In the genomic region with DNA sequence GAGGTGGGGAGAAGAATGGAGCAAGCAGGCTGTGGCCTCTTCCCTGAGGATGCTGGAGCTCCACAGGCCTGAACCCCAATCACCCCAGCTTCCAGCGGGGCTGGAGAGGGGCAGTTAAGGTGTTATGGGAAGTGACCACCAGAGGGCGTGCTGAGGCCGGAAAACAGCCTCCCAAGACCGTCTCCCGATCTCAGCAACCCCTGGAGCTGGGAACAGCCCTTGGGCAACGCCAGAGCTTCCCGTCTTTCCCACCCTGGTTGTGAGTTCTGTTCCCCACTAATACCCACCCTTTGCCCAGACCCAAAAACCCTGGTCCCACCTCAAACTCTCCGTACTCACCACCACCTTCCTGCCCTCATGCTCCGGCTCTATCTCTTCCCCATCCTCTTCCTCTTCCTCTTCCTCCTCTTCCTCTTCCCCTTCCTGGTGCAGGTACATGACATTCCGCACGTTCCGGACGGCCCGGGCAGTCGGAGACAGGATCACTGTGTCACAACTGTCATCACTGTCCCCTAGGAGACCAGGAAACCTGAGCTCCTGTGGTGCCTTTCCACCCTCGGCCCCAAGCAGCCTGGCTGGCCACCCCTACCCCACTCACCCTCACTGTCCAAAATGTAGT, we compare ENCODE assay signal across 7 cellular contexts. TPM values are rescaled to one million over a fixed set of nuclear protein-coding genes. Genes with fewer than 3 reads are reported as not detected.
A peak's percentile ranks its signal among the peaks of the same experiment; 100 is the strongest.
DNase-seq lines count a peak whose midpoint lies in the region; ATAC-seq, FAIRE-seq and TF ChIP-seq lines count a peak whose summit lies in the region.

No MANE protein-coding gene starts in this region.

- TF ChIP-seq CTCF in WTC11 (IDR thresholded peaks at IDR 0.05), result peak; percentile 96
- peak; percentile 94 for TF ChIP-seq CTCF in bronchial epithelial cell (IDR thresholded peaks at IDR 0.05; ENCODE audit: insufficient read depth, low read length, severe bottlenecking)
- TF ChIP-seq CTCF in kidney epithelial cell (IDR thresholded peaks at IDR 0.05; ENCODE audit: insufficient read depth, low read length, poor library complexity, severe bottlenecking), result peak; percentile 77

- no peak for TF ChIP-seq POLR2A in GM12892 (IDR thresholded peaks at IDR 0.05; ENCODE audit: low read depth, low read length)

- H3K27ac Mint-ChIP-seq in WTC11, result no peak overlapping the region

- peaks cover 23% of the 10 kb centered on the region for H3K27me3 Mint-ChIP-seq in WTC11 (ENCODE audit: low read depth)

- DNase-seq in GM12892 (ENCODE audit: insufficient read length), result peak; percentile 89
- peak; percentile 36 for DNase-seq in NCI-H2029 treated with DMSO at 0.1 percent for 48 hours (lab: John Stamatoyannopoulos, UW)
- DNase-seq in WTC11 (ENCODE audit: low spot score), result peak; percentile 87
- DNase-seq in bronchial epithelial cell (ENCODE audit: low read depth), result peak; percentile 50
- DNase-seq in kidney epithelial cell (ENCODE audit: low read depth), result no peak
- DNase-seq in stimulated activated CD4-positive, alpha-beta T cell treated with anti-CD3 and anti-CD28 coated beads, Interleukin-1b, Interleukin-23, amount 100 ng/mL, for 24 hours (ENCODE audit: low read depth in 4 of 4, low spot score in 1 of 4), result peak; percentile 43 to 61 (median 49)

- FAIRE-seq in GM12892 (lab: Jason Lieb, UNC) (peak; percentile 78), bronchial epithelial cell (lab: Jason Lieb, UNC) (no peak)

- no peak overlapping the region for H3K4me3 ChIP-seq in bronchial epithelial cell (ENCODE audit: low read depth, low read length)
- H3K4me3 ChIP-seq in kidney epithelial cell (ENCODE audit: low read depth, low read length), result no peak overlapping the region

- H3K9me3 Mint-ChIP-seq in WTC11, result no peaks in the 10 kb centered on the region

- CTCF ChIA-PET in WTC11 (lab: Charles Lee), result interaction anchor here (0.6 to 11.2 kb wide), 58 partner anchors 8 to 1848 kb away, joined by 3 to 474 read pairs (median 6); partner anchors contain the start of genes AAAS, CSAD, ESPL1 and IGFBP6

- H3K4me1 Mint-ChIP-seq in WTC11, result peaks cover 23% of the 10 kb centered on the region

- no peaks in the 10 kb centered on the region for H3K36me3 Mint-ChIP-seq in WTC11

- ATAC-seq in WTC11 (peak; percentile 73), HG03469 (IDR thresholded peaks at IDR 0.05; ENCODE audit: unreplicated experiment) (no peak)

- no peak overlapping the region for H3K4me3 Mint-ChIP-seq in WTC11

- POLR2A ChIA-PET in WTC11 (lab: Charles Lee), result interaction anchor here (0.6 to 1.1 kb wide), 5 partner anchors 10 to 33 kb away, joined by 3 to 6 read pairs (median 5); partner anchors contain the start of genes IGFBP6 and SPRYD3

- H3K27me3 ChIP-seq in bronchial epithelial cell (ENCODE audit: control insufficient read depth, insufficient read depth, low read length) (no peaks in the 10 kb centered on the region), kidney epithelial cell (ENCODE audit: control insufficient read depth, insufficient read depth, low read length) (no peaks in the 10 kb centered on the region)

- peaks cover 22% of the 10 kb centered on the region for H3K36me3 ChIP-seq in bronchial epithelial cell (ENCODE audit: control insufficient read depth, insufficient read depth, low read length)
- H3K36me3 ChIP-seq in kidney epithelial cell (ENCODE audit: control insufficient read depth, insufficient read depth, low read length), result peaks cover 3% of the 10 kb centered on the region

TF ChIP-seq in WTC11, 78 proteins besides CTCF, POLR2A, EP300 and RAD21:
- TF ChIP-seq, protein P1, sequence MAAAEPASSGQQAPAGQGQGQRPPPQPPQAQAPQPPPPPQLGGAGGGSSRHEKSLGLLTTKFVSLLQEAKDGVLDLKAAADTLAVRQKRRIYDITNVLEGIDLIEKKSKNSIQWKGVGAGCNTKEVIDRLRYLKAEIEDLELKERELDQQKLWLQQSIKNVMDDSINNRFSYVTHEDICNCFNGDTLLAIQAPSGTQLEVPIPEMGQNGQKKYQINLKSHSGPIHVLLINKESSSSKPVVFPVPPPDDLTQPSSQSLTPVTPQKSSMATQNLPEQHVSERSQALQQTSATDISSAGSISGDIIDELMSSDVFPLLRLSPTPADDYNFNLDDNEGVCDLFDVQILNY (CRISPR knock-in tag; IDR thresholded peaks at IDR 0.05), result no peak
- no peak for TF ChIP-seq CREB1 (CRISPR knock-in tag; IDR thresholded peaks at IDR 0.05)
- no peak for TF ChIP-seq ZNF396 (CRISPR knock-in tag; IDR thresholded peaks at IDR 0.05; ENCODE audit: borderline replicate concordance)
- TF ChIP-seq, protein P2, sequence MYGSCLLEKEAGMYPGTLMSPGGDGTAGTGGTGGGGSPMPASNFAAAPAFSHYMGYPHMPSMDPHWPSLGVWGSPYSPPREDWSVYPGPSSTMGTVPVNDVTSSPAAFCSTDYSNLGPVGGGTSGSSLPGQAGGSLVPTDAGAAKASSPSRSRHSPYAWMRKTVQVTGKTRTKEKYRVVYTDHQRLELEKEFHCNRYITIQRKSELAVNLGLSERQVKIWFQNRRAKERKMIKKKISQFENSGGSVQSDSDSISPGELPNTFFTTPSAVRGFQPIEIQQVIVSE (CRISPR knock-in tag; IDR thresholded peaks at IDR 0.05; ENCODE audit: borderline replicate concordance), result no peak
- TF ChIP-seq, protein P3, sequence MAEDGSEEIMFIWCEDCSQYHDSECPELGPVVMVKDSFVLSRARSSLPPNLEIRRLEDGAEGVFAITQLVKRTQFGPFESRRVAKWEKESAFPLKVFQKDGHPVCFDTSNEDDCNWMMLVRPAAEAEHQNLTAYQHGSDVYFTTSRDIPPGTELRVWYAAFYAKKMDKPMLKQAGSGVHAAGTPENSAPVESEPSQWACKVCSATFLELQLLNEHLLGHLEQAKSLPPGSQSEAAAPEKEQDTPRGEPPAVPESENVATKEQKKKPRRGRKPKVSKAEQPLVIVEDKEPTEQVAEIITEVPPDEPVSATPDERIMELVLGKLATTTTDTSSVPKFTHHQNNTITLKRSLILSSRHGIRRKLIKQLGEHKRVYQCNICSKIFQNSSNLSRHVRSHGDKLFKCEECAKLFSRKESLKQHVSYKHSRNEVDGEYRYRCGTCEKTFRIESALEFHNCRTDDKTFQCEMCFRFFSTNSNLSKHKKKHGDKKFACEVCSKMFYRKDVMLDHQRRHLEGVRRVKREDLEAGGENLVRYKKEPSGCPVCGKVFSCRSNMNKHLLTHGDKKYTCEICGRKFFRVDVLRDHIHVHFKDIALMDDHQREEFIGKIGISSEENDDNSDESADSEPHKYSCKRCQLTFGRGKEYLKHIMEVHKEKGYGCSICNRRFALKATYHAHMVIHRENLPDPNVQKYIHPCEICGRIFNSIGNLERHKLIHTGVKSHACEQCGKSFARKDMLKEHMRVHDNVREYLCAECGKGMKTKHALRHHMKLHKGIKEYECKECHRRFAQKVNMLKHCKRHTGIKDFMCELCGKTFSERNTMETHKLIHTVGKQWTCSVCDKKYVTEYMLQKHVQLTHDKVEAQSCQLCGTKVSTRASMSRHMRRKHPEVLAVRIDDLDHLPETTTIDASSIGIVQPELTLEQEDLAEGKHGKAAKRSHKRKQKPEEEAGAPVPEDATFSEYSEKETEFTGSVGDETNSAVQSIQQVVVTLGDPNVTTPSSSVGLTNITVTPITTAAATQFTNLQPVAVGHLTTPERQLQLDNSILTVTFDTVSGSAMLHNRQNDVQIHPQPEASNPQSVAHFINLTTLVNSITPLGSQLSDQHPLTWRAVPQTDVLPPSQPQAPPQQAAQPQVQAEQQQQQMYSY (CRISPR knock-in tag; IDR thresholded peaks at IDR 0.05), result 0 out of 2 replicates have a peak, but pooled peaks have one; percentile 22
- peak; percentile 91 for TF ChIP-seq ETV6 (CRISPR knock-in tag; IDR thresholded peaks at IDR 0.05)

RNA-seq across cellular contexts. Expression of gene SPRYD3, which starts 13.1 kb away (rescaled TPM):
- 14.1 TPM for polyA plus RNA-seq in GM12892 (2012; ENCODE audit: missing spikeins)
- 6.5 to 11.9 TPM (median 6.8 TPM) in 3 replicates for total RNA-seq in WTC11 (2021)
- 18.7 and 25.9 TPM in 2 replicates for total RNA-seq in bronchial epithelial cell
- 32.0 and 32.3 TPM in 2 replicates for total RNA-seq in kidney epithelial cell

RNA-seq across cellular contexts. Expression of gene TNS2, which starts 16.2 kb away (rescaled TPM):
- polyA plus RNA-seq in GM12892 (2012; ENCODE audit: missing spikeins), result 0.47 TPM
- total RNA-seq in WTC11 (2021) (3.4 to 7.7 TPM (median 4.1 TPM) in 3 replicates), bronchial epithelial cell (1.3 and 1.8 TPM in 2 replicates), kidney epithelial cell (3.8 and 10.1 TPM in 2 replicates)

RNA-seq across cellular contexts. Expression of gene IGFBP6, which starts 31.4 kb away (rescaled TPM):
- not detected for polyA plus RNA-seq in GM12892 (2012; ENCODE audit: missing spikeins)
- 6.4 to 11.2 TPM (median 7.4 TPM) in 3 replicates for total RNA-seq in WTC11 (2021)
- 75.5 and 81.6 TPM in 2 replicates for total RNA-seq in bronchial epithelial cell
- total RNA-seq in kidney epithelial cell, result 21.4 and 33.7 TPM in 2 replicates

RNA-seq across cellular contexts. Expression of gene SOAT2, which starts 37.2 kb away (rescaled TPM):
- polyA plus RNA-seq in GM12892 (2012; ENCODE audit: missing spikeins), result not detected
- total RNA-seq in WTC11 (2021), result not detected in 3 replicates
- not detected in 2 replicates for total RNA-seq in bronchial epithelial cell
- total RNA-seq in kidney epithelial cell, result 0.07 TPM in 1 of 2 replicates, not detected in the other

RNA-seq across cellular contexts. Expression of gene EIF4B, which starts 59.8 kb away (rescaled TPM):
- 390 TPM for polyA plus RNA-seq in GM12892 (2012; ENCODE audit: missing spikeins)
- total RNA-seq in WTC11 (2021), result 730 to 860 TPM (median 838 TPM) in 3 replicates
- total RNA-seq in bronchial epithelial cell, result 1,485 and 2,183 TPM in 2 replicates
- total RNA-seq in kidney epithelial cell, result 484 and 526 TPM in 2 replicates
